Comparison of ENCODE assay signal across 10 cellular contexts in genomic region chr10:27393961-27394360, GRCh38.
"Had no signal": no experiment of that assay in that cellular context is flagged by ENCODE, and none has a peak within 500 bp of the region (broad histone marks: within the 10 kb centered on the region; RNA-seq: fewer than 3 reads in every experiment).

No MANE protein-coding gene starts in this region.

- FAIRE-seq: H1, H54 had no signal

- H3K27ac Mint-ChIP-seq: GM23338, H9, HFFc6 had no signal

- H3K36me3 ChIP-seq: HAP-1 had no signal

- H3K27ac ChIP-seq: GM23248 had no signal

- DNase-seq: GM23248, GOT3, H7, H9, HCEC 1CT, HFFc6 had no signal

- H2AFZ ChIP-seq: GM23248, GM23338 had no signal

- H3K4me2 ChIP-seq: GM23338 had no signal

- H3K9ac ChIP-seq: GM23248 had no signal

- H3K4me3 Mint-ChIP-seq: GM23338, H9, HFFc6 had no signal

- H3K4me1 ChIP-seq: HAP-1 had no signal

- H3K9me3 ChIP-seq: HAP-1 had no signal

- H3K4me3 ChIP-seq: GM23248, GM23338, HAP-1 had no signal
